ENCODE assay signal across 1 cellular context in the genomic region with DNA sequence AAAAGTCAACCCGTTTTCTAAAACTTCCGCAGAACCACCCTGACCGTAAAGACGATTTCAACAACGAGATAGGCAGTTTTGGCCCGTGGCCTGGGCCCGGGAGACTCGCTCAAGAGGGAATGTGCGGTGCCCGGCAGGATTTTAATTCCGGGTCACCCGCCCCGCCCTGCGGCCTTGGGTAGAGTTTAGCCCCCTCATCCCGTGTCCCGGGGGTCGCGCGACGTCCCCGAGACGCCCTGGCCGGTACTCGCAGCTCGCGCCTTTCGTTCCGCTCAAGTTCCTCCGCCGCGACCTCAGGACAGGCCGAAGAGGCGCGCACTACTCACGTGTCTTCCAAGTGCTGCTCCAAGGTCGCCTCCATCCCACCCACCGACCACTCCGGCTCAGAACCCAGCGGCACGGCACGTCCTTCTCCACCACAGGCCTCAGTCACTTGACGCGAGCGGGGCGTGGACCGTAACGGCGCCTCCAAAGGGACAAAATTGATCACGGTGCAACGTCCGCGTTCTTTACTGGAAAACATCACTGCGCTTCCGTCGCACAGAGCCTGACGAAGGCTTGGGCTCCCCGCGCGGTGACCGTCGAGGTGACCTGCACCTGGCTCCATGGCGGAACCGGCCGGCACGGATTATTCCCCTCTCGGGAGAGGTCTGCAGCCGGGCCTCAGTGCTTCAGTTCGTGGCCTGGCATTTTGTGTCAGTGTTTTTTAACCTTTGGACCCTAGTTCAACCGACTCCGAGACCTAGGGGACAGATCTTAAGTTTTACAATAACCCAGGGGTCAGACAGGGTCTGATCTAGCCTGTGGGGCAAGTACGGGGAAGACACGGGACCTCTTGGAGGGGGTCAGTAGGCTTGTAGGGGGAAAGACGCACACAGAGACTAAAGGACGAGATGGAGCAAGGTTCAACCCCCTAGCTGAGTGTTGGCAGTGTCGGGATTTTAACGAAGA.
TF ChIP-seq lines count a peak whose summit lies in the region.

A gene (minus strand): TSS at position 435 of the 951 bp plus-strand sequence. CDS start 74 bp downstream, at position 361.

TF ChIP-seq in HepG2, 621 proteins besides CTCF, POLR2A, EP300 and RAD21 (continued from another document and continues in another):
- TF ChIP-seq, protein P1, sequence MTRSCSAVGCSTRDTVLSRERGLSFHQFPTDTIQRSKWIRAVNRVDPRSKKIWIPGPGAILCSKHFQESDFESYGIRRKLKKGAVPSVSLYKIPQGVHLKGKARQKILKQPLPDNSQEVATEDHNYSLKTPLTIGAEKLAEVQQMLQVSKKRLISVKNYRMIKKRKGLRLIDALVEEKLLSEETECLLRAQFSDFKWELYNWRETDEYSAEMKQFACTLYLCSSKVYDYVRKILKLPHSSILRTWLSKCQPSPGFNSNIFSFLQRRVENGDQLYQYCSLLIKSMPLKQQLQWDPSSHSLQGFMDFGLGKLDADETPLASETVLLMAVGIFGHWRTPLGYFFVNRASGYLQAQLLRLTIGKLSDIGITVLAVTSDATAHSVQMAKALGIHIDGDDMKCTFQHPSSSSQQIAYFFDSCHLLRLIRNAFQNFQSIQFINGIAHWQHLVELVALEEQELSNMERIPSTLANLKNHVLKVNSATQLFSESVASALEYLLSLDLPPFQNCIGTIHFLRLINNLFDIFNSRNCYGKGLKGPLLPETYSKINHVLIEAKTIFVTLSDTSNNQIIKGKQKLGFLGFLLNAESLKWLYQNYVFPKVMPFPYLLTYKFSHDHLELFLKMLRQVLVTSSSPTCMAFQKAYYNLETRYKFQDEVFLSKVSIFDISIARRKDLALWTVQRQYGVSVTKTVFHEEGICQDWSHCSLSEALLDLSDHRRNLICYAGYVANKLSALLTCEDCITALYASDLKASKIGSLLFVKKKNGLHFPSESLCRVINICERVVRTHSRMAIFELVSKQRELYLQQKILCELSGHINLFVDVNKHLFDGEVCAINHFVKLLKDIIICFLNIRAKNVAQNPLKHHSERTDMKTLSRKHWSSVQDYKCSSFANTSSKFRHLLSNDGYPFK (CRISPR knock-in tag; IDR thresholded peaks at IDR 0.05; ENCODE audit: borderline replicate concordance), result peak; percentile 92
- TF ChIP-seq ZNF724P (CRISPR knock-in tag; IDR thresholded peaks at IDR 0.05; ENCODE audit: borderline replicate concordance), result peak; percentile 72
- no peak for TF ChIP-seq FOXM1 (CRISPR knock-in tag; IDR thresholded peaks at IDR 0.05)
- no peak for TF ChIP-seq NFE2 (CRISPR knock-in tag; IDR thresholded peaks at IDR 0.05)
- no peak for TF ChIP-seq RBAK (CRISPR knock-in tag; IDR thresholded peaks at IDR 0.05)
- peak; percentile 97 for TF ChIP-seq ATF1 (CRISPR knock-in tag; IDR thresholded peaks at IDR 0.05)
- peak; percentile 68; the same call in 1 of the 2 replicates for TF ChIP-seq MIER3 (CRISPR knock-in tag; IDR thresholded peaks at IDR 0.05; ENCODE audit: borderline replicate concordance)
- TF ChIP-seq HDAC6 (IDR thresholded peaks at IDR 0.05; ENCODE audit: low read depth, low read length), result no peak
- 0 out of 2 replicates have a peak, but pooled peaks have one; percentile 52 for TF ChIP-seq ZSCAN12 (CRISPR knock-in tag; IDR thresholded peaks at IDR 0.05)
- TF ChIP-seq ZNF672 (CRISPR knock-in tag; IDR thresholded peaks at IDR 0.05), result no peak
- TF ChIP-seq ZNF788 (CRISPR knock-in tag; IDR thresholded peaks at IDR 0.05; ENCODE audit: borderline replicate concordance), result peak; percentile 99
- no peak for TF ChIP-seq SOX6 (IDR thresholded peaks at IDR 0.05)
- peak; percentile 47; the same call in 1 of the 2 replicates for TF ChIP-seq SOX6 (CRISPR knock-in tag; IDR thresholded peaks at IDR 0.05)
- TF ChIP-seq, protein P2, sequence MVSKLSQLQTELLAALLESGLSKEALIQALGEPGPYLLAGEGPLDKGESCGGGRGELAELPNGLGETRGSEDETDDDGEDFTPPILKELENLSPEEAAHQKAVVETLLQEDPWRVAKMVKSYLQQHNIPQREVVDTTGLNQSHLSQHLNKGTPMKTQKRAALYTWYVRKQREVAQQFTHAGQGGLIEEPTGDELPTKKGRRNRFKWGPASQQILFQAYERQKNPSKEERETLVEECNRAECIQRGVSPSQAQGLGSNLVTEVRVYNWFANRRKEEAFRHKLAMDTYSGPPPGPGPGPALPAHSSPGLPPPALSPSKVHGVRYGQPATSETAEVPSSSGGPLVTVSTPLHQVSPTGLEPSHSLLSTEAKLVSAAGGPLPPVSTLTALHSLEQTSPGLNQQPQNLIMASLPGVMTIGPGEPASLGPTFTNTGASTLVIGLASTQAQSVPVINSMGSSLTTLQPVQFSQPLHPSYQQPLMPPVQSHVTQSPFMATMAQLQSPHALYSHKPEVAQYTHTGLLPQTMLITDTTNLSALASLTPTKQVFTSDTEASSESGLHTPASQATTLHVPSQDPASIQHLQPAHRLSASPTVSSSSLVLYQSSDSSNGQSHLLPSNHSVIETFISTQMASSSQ (IDR thresholded peaks at IDR 0.05; ENCODE audit: low read depth), result 0 out of 2 replicates have a peak, but pooled peaks have one; percentile 21
- TF ChIP-seq, protein P2 (CRISPR knock-in tag; IDR thresholded peaks at IDR 0.05; ENCODE audit: borderline replicate concordance), result peak; percentile 90
- peak; percentile 90 for TF ChIP-seq RFXAP (CRISPR knock-in tag; IDR thresholded peaks at IDR 0.05; ENCODE audit: borderline replicate concordance)
- TF ChIP-seq ZNF552 (CRISPR knock-in tag; IDR thresholded peaks at IDR 0.05; ENCODE audit: borderline replicate concordance), result peak; percentile 91
- TF ChIP-seq SP4 (CRISPR knock-in tag; IDR thresholded peaks at IDR 0.05), result peak; percentile 87
- peak; percentile 49; the same call in 1 of the 2 replicates for TF ChIP-seq ZBTB8A (CRISPR knock-in tag; IDR thresholded peaks at IDR 0.05; ENCODE audit: borderline replicate concordance, low read depth)
- no peak for TF ChIP-seq SP1 (IDR thresholded peaks at IDR 0.05)
- TF ChIP-seq SP1 (CRISPR knock-in tag; IDR thresholded peaks at IDR 0.05), result peak; percentile 90
- peak; percentile 92; the same call in 1 of the 2 replicates for TF ChIP-seq ZFP41 (CRISPR knock-in tag; IDR thresholded peaks at IDR 0.05; ENCODE audit: borderline replicate concordance)
- TF ChIP-seq, protein P3, sequence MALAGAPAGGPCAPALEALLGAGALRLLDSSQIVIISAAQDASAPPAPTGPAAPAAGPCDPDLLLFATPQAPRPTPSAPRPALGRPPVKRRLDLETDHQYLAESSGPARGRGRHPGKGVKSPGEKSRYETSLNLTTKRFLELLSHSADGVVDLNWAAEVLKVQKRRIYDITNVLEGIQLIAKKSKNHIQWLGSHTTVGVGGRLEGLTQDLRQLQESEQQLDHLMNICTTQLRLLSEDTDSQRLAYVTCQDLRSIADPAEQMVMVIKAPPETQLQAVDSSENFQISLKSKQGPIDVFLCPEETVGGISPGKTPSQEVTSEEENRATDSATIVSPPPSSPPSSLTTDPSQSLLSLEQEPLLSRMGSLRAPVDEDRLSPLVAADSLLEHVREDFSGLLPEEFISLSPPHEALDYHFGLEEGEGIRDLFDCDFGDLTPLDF (CRISPR knock-in tag; IDR thresholded peaks at IDR 0.05), result peak; percentile 70
- TF ChIP-seq NFYB (CRISPR knock-in tag; IDR thresholded peaks at IDR 0.05), result peak; percentile 62; the same call in 1 of the 2 replicates
- peak; percentile 95 for TF ChIP-seq FOXK1 (CRISPR knock-in tag; IDR thresholded peaks at IDR 0.05; ENCODE audit: borderline replicate concordance, low read depth)
- TF ChIP-seq ZNF7 (CRISPR knock-in tag; IDR thresholded peaks at IDR 0.05), result no peak; the same call in 1 of the 2 replicates
- no peak; the same call in 1 of the 2 replicates for TF ChIP-seq ZNF790 (CRISPR knock-in tag; IDR thresholded peaks at IDR 0.05; ENCODE audit: borderline replicate concordance)
- TF ChIP-seq SMARCC2 (IDR thresholded peaks at IDR 0.05), result no peak
- TF ChIP-seq ZFP82 (CRISPR knock-in tag; IDR thresholded peaks at IDR 0.05; ENCODE audit: borderline replicate concordance), result no peak
- no peak for TF ChIP-seq EHMT2 (IDR thresholded peaks at IDR 0.05; ENCODE audit: borderline replicate concordance, low read depth, low read length)
- TF ChIP-seq ZNF775 (CRISPR knock-in tag; IDR thresholded peaks at IDR 0.05; ENCODE audit: borderline replicate concordance), result no peak
- TF ChIP-seq, protein P4, sequence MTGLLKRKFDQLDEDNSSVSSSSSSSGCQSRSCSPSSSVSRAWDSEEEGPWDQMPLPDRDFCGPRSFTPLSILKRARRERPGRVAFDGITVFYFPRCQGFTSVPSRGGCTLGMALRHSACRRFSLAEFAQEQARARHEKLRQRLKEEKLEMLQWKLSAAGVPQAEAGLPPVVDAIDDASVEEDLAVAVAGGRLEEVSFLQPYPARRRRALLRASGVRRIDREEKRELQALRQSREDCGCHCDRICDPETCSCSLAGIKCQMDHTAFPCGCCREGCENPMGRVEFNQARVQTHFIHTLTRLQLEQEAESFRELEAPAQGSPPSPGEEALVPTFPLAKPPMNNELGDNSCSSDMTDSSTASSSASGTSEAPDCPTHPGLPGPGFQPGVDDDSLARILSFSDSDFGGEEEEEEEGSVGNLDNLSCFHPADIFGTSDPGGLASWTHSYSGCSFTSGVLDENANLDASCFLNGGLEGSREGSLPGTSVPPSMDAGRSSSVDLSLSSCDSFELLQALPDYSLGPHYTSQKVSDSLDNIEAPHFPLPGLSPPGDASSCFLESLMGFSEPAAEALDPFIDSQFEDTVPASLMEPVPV (CRISPR knock-in tag; IDR thresholded peaks at IDR 0.05), result peak; percentile 93
- TF ChIP-seq, protein P5, sequence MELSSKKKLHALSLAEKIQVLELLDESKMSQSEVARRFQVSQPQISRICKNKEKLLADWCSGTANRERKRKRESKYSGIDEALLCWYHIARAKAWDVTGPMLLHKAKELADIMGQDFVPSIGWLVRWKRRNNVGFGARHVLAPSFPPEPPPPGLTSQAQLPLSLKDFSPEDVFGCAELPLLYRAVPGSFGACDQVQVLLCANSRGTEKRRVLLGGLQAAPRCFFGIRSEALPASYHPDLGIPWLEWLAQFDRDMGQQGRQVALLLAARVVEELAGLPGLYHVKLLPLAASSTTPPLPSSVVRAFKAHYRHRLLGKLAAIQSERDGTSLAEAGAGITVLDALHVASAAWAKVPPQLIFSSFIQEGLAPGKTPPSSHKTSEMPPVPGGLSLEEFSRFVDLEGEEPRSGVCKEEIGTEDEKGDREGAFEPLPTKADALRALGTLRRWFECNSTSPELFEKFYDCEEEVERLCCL (CRISPR knock-in tag; IDR thresholded peaks at IDR 0.05; ENCODE audit: borderline replicate concordance), result peak; percentile 79; the same call in 1 of the 2 replicates
- TF ChIP-seq NPAS2 (CRISPR knock-in tag; IDR thresholded peaks at IDR 0.05; ENCODE audit: borderline replicate concordance), result no peak
- no peak for TF ChIP-seq SCMH1 (CRISPR knock-in tag; IDR thresholded peaks at IDR 0.05; ENCODE audit: borderline replicate concordance)
- peak; percentile 87 for TF ChIP-seq ZNF441 (CRISPR knock-in tag; IDR thresholded peaks at IDR 0.05; ENCODE audit: borderline replicate concordance)
- TF ChIP-seq ZNF510 (CRISPR knock-in tag; IDR thresholded peaks at IDR 0.05; ENCODE audit: low read depth), result peak; percentile 98; the same call in 1 of the 2 replicates
- TF ChIP-seq, protein P6, sequence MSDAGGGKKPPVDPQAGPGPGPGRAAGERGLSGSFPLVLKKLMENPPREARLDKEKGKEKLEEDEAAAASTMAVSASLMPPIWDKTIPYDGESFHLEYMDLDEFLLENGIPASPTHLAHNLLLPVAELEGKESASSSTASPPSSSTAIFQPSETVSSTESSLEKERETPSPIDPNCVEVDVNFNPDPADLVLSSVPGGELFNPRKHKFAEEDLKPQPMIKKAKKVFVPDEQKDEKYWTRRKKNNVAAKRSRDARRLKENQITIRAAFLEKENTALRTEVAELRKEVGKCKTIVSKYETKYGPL (CRISPR knock-in tag; IDR thresholded peaks at IDR 0.05), result peak; percentile 80
- TF ChIP-seq ZNF335 (CRISPR knock-in tag; IDR thresholded peaks at IDR 0.05), result peak; percentile 85
- TF ChIP-seq HDAC2 (CRISPR knock-in tag; IDR thresholded peaks at IDR 0.05), result peak; percentile 86
- TF ChIP-seq ZNF768 (CRISPR knock-in tag; IDR thresholded peaks at IDR 0.05), result peak; percentile 71; the same call in 1 of the 2 replicates
- TF ChIP-seq ZFAT (CRISPR knock-in tag; conservative IDR thresholded peaks at IDR 0.05), result no peak; the same call in 1 of the 2 replicates
- TF ChIP-seq KLF11 (CRISPR knock-in tag; IDR thresholded peaks at IDR 0.05), result peak; percentile 73; the same call in 1 of the 2 replicates
- TF ChIP-seq ZNF451 (CRISPR knock-in tag; IDR thresholded peaks at IDR 0.05), result peak; percentile 91; the same call in 1 of the 2 replicates
- TF ChIP-seq, protein P7, sequence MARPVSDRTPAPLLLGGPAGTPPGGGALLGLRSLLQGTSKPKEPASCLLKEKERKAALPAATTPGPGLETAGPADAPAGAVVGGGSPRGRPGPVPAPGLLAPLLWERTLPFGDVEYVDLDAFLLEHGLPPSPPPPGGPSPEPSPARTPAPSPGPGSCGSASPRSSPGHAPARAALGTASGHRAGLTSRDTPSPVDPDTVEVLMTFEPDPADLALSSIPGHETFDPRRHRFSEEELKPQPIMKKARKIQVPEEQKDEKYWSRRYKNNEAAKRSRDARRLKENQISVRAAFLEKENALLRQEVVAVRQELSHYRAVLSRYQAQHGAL (CRISPR knock-in tag; IDR thresholded peaks at IDR 0.05; ENCODE audit: not compliant biosample characterization), result peak; percentile 58
- TF ChIP-seq CBFB (CRISPR knock-in tag; IDR thresholded peaks at IDR 0.05), result peak; percentile 83; the same call in 1 of the 2 replicates
- TF ChIP-seq TBX3 (IDR thresholded peaks at IDR 0.05; ENCODE audit: borderline replicate concordance), result peak; percentile 43; the same call in 1 of the 2 replicates
- TF ChIP-seq, protein P8, sequence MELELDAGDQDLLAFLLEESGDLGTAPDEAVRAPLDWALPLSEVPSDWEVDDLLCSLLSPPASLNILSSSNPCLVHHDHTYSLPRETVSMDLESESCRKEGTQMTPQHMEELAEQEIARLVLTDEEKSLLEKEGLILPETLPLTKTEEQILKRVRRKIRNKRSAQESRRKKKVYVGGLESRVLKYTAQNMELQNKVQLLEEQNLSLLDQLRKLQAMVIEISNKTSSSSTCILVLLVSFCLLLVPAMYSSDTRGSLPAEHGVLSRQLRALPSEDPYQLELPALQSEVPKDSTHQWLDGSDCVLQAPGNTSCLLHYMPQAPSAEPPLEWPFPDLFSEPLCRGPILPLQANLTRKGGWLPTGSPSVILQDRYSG (CRISPR knock-in tag; IDR thresholded peaks at IDR 0.05), result no peak
